Comparison of ENCODE assay signal across 8 cellular contexts in genomic region chr2:3728104-3729054, GRCh38. TPM values are rescaled to one million over a fixed set of nuclear protein-coding genes. Genes with fewer than 3 reads are reported as not detected.
DNase-seq lines count a peak whose midpoint lies in the region; TF ChIP-seq lines count a peak whose summit lies in the region.

No MANE protein-coding gene starts in this region.

- TF ChIP-seq EP300 in tibial nerve (IDR thresholded peaks at IDR 0.05) = no peak

- DNase-seq in AG10803 (ENCODE audit: low read depth) (peak; percentile 36), GM19238 (ENCODE audit: insufficient read length, low spot score) (peak; percentile 17), NCI-H2171 treated with DMSO at 0.1 percent for 48 hours (lab: John Stamatoyannopoulos, UW) (peak; percentile 57), amniotic stem cell (lab: John Stamatoyannopoulos, UW) (peak; percentile 17), inferior parietal cortex (ENCODE audit: extremely low spot score) (peak; percentile 67), tibial nerve (ENCODE audit: low spot score in 2 of 2) (peak in 1 of 2 donors; percentile 26), cortex of kidney (lab: John Stamatoyannopoulos, UW) (no peak)
- no peak for DNase-seq in activated CD4-positive, alpha-beta T cell treated with anti-CD3 and anti-CD28 coated beads, Interleukin-2, amount 50 U/mL, for 48 hours

- peaks cover 0 to 18% (median 0%) of the 10 kb centered on the region in 4 donors for H3K4me1 ChIP-seq in tibial nerve

- TF ChIP-seq POLR2A in tibial nerve (IDR thresholded peaks at IDR 0.05) = no peak

- 16 to 23% methylated on average over 22 of the region's 22 CpGs for WGBS in tibial nerve, 2 donors

- no peaks in the 10 kb centered on the region for H3K9me3 ChIP-seq in tibial nerve

- peak overlapping the region in 2 of 4 donors; percentile 34 to 36 for H3K27ac ChIP-seq in tibial nerve

- TF ChIP-seq CTCF in AG10803 (conservative IDR thresholded peaks at IDR 0.05; ENCODE audit: low read length) (peak; percentile 54), tibial nerve (IDR thresholded peaks at IDR 0.05) (peak; percentile 29 to 74 (median 51))

- no peaks in the 10 kb centered on the region for H3K36me3 ChIP-seq in tibial nerve

- H3K4me3 ChIP-seq in AG10803 (ENCODE audit: low read length) = no peak overlapping the region
- H3K4me3 ChIP-seq in tibial nerve = no peak overlapping the region

- H3K27me3 ChIP-seq in tibial nerve = no peaks in the 10 kb centered on the region

RNA-seq across cellular contexts. Expression of gene DCDC2C, which starts 25.0 kb away (rescaled TPM):
- 10 to 100 TPM in 1 of 4 donors, 1 to 10 TPM in 3; 2.9 to 22.3 (median 5.6) TPM for total RNA-seq in tibial nerve

Comparison
In these comparisons a context has a peak if more than half of its experiments do, and no peak if none do; other contexts are left out.
1. DNase-seq: peak in AG10803 (single experiment), GM19238 (single experiment), NCI-H2171 treated with DMSO at 0.1 percent for 48 hours (single experiment), amniotic stem cell (single experiment) and inferior parietal cortex (single experiment); none in activated CD4-positive, alpha-beta T cell treated with anti-CD3 and anti-CD28 coated beads, Interleukin-2, amount 50 U/mL, for 48 hours (0 of 2) and cortex of kidney (single experiment).